1 cellular context compared by ENCODE assay signal in the genomic region with DNA sequence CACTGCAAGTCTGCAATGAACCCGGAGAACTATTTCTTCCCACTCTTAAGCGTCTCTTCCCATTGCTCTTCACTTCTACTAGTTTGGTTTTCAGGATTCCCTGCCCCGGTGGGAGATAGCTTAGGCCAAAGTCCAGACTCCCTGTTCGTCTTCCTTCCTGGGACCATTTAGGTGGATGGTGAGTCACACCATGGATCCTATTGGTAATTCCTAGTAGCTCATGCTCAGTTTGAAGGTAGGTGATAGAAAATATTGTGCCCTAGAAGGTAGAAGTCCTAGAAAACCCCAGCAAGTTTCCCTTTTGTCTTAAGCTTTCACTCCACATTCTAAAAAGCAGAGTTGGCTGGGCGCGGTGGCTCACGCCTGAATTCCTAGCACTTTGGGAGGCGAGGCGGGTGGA.
TF ChIP-seq lines count a peak whose summit lies in the region.

No MANE protein-coding gene starts in this region.

TF ChIP-seq in IMR-90, 13 proteins besides CTCF, POLR2A, EP300 and RAD21:
- TF ChIP-seq NFE2L2 (IDR thresholded peaks at IDR 0.05; ENCODE audit: low read depth, low read length): no peak
- TF ChIP-seq, protein P1, sequence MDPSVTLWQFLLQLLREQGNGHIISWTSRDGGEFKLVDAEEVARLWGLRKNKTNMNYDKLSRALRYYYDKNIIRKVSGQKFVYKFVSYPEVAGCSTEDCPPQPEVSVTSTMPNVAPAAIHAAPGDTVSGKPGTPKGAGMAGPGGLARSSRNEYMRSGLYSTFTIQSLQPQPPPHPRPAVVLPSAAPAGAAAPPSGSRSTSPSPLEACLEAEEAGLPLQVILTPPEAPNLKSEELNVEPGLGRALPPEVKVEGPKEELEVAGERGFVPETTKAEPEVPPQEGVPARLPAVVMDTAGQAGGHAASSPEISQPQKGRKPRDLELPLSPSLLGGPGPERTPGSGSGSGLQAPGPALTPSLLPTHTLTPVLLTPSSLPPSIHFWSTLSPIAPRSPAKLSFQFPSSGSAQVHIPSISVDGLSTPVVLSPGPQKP (IDR thresholded peaks at IDR 0.05; ENCODE audit: borderline replicate concordance, low read depth, low read length): no peak
- TF ChIP-seq RFX5 (IDR thresholded peaks at IDR 0.05; ENCODE audit: low read depth, low read length): no peak
- TF ChIP-seq SMC3 (IDR thresholded peaks at IDR 0.05; ENCODE audit: low read depth, low read length): no peak
- no peak for TF ChIP-seq BHLHE40 (IDR thresholded peaks at IDR 0.05; ENCODE audit: low read depth, low read length)
- no peak for TF ChIP-seq CEBPB (IDR thresholded peaks at IDR 0.05; ENCODE audit: low read depth, low read length)
- no peak for TF ChIP-seq FOS (IDR thresholded peaks at IDR 0.05; ENCODE audit: low read depth, low read length)
- TF ChIP-seq MAFK (IDR thresholded peaks at IDR 0.05; ENCODE audit: low read depth, low read length): no peak
- TF ChIP-seq RCOR1 (IDR thresholded peaks at IDR 0.05; ENCODE audit: insufficient replicate concordance, low read length): no peak
- TF ChIP-seq CHD1 (IDR thresholded peaks at IDR 0.05; ENCODE audit: low read depth, low read length): no peak
- no peak for TF ChIP-seq MXI1 (IDR thresholded peaks at IDR 0.05; ENCODE audit: borderline replicate concordance, low read depth, low read length)
- no peak for TF ChIP-seq MAZ (IDR thresholded peaks at IDR 0.05; ENCODE audit: borderline replicate concordance, low read depth, low read length)
- TF ChIP-seq USF2 (IDR thresholded peaks at IDR 0.05; ENCODE audit: low read depth, low read length): no peak
TF ChIP-seq in IMR-90: peak in this region for 0.
